ENCODE assay signal across 28 cellular contexts in the genomic region with DNA sequence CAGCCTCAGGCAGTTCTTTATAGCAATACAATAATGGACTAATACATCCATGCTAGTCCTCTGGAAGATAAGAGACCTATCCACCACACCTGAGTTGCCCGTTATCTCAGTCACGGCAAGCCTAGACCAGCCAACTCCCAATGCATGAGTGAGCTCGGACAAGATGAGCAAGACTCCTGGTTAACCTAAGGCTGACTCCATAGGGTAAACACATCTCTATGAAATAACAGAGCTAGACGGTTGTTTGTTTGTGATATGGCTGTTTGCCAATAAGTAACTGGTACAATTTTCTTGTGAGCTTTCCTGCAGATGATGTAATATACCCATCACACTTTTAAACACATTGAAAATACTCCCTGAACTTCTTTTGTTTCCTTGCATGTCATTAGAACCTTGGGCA.
"Had no signal": no experiment of that assay in that cellular context is flagged by ENCODE, and none has a peak within 500 bp of the region (broad histone marks: within the 10 kb centered on the region; RNA-seq: fewer than 3 reads in every experiment).

No MANE protein-coding gene starts in this region.

- DNase-seq: kidney glomerular epithelial cell; left colon; left lung; lower lobe of right lung; mammary epithelial cell; mesenchymal stem cell; naive thymus-derived CD8-positive, alpha-beta T cell; nucleus accumbens; pancreas; posterior cingulate gyrus; retina; right cardiac atrium; stimulated activated CD4-positive, alpha-beta T cell treated with anti-CD3 and anti-CD28 coated beads, Interleukin-12 subunit alpha, Interleukin-12 subunit beta, amount 100 ng/mL, for 4 hours; stimulated activated CD4-positive, alpha-beta T cell treated with anti-CD3 and anti-CD28 coated beads, Interleukin-15, amount 100 ng/mL, for 24 hours; stimulated activated CD4-positive, alpha-beta T cell treated with anti-CD3 and anti-CD28 coated beads, Interleukin-2, amount 100 ng/mL, for 24 hours; stimulated activated CD4-positive, alpha-beta T cell treated with anti-CD3 and anti-CD28 coated beads, Interleukin-4, amount 100 ng/mL, for 1 hour; stimulated activated naive B cell treated with anti-CD40 and anti-IgM and Interleukin-4, amounts not matched to agents 10 μg/mL and 1 μg/mL and 100 μg/mL, for 72 hours; stimulated activated naive CD8-positive, alpha-beta T cell treated with anti-CD3 and anti-CD28 coated beads, Interleukin-15, Interleukin-2, amounts not matched to agents 100 U/mL and 50 U/mL, for 24 hours; stomach; testis; thyroid gland; transverse colon; upper lobe of left lung had no signal

- H3K36me3 ChIP-seq: left lung, lower lobe of right lung, pancreas, prostate gland, stomach, thyroid gland, transverse colon, upper lobe of left lung, vagina had no signal

- ATAC-seq: left colon; left lung; lower lobe of right lung; naive thymus-derived CD8-positive, alpha-beta T cell; pancreas; right cardiac atrium; sciatic nerve; stimulated activated naive B cell treated with anti-CD40 and anti-IgM and Interleukin-4, amounts not matched to agents 10 μg/mL and 1 μg/mL and 100 μg/mL, for 72 hours; stimulated activated naive CD8-positive, alpha-beta T cell treated with anti-CD3 and anti-CD28 coated beads, Interleukin-15, Interleukin-2, amounts not matched to agents 100 U/mL and 50 U/mL, for 24 hours had no signal

- H3K4me1 ChIP-seq: left lung, lower lobe of right lung, pancreas, prostate gland, stomach, testis, thyroid gland, transverse colon, upper lobe of left lung, vagina had no signal

- H3K27ac ChIP-seq: left lung, lower lobe of right lung, pancreas, prostate gland, skin epidermis, stomach, testis, thyroid gland, transverse colon, upper lobe of left lung, vagina had no signal

- H3K4me3 ChIP-seq: left lung, lower lobe of right lung, pancreas, prostate gland, skin epidermis, stomach, testis, thyroid gland, transverse colon, upper lobe of left lung, vagina had no signal

- H3K9me3 ChIP-seq: left lung, pancreas, prostate gland, testis, thyroid gland, upper lobe of left lung, vagina had no signal

- H3K27me3 ChIP-seq: left lung, pancreas, stomach, testis, thyroid gland, upper lobe of left lung, vagina had no signal

- FAIRE-seq: keratinocyte, pancreas had no signal
